1 cellular context compared by ENCODE assay signal in the genomic region with DNA sequence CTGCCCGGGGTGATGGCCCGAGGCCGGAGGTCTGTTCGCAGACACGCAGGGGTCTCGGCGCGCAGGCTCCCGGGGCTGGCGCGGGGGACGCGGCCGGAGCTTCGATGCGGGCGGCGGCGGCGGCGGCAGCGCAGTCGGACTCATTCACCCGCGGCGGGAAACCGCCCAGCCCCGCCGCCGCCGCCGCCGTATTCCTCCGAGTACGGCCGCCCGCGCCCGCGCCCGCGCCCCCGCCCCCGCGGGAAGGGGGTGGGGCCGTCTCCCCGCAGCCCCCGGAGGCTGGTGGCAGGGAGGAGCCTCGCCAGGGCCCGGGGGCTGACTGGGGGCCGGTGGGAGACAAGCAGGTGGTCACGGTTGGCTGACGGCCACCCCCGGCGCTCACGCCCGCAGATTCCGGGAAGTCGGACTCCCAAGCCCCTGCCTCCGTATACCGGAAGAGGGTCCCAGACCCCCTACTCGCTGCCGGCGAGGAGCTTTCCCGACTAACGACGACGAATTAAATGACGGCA.
TF ChIP-seq lines count a peak whose summit lies in the region.

A gene with protein sequence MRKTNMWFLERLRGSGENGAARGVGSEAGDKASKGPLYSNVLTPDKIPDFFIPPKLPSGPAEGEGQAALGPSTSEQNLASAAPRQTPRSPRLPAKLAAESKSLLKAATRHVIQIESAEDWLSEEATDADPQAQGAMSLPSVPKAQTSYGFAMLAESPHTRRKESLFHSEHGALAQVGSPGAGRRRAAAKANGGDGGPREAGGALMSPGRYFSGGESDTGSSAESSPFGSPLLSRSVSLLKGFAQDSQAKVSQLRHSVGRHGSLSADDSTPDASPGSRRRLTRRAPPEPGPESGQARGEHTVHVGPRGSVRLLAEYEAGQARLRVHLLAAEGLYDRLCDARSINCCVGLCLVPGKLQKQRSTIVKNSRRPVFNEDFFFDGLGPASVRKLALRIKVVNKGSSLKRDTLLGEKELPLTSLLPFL (minus strand): TSS at position 142 of the 509 bp plus-strand sequence. CDS start 786 bp downstream, outside the sequence.

TF ChIP-seq in GM23338, 12 proteins besides CTCF, POLR2A, EP300 and RAD21 (continued from another document):
- TF ChIP-seq, protein P1, sequence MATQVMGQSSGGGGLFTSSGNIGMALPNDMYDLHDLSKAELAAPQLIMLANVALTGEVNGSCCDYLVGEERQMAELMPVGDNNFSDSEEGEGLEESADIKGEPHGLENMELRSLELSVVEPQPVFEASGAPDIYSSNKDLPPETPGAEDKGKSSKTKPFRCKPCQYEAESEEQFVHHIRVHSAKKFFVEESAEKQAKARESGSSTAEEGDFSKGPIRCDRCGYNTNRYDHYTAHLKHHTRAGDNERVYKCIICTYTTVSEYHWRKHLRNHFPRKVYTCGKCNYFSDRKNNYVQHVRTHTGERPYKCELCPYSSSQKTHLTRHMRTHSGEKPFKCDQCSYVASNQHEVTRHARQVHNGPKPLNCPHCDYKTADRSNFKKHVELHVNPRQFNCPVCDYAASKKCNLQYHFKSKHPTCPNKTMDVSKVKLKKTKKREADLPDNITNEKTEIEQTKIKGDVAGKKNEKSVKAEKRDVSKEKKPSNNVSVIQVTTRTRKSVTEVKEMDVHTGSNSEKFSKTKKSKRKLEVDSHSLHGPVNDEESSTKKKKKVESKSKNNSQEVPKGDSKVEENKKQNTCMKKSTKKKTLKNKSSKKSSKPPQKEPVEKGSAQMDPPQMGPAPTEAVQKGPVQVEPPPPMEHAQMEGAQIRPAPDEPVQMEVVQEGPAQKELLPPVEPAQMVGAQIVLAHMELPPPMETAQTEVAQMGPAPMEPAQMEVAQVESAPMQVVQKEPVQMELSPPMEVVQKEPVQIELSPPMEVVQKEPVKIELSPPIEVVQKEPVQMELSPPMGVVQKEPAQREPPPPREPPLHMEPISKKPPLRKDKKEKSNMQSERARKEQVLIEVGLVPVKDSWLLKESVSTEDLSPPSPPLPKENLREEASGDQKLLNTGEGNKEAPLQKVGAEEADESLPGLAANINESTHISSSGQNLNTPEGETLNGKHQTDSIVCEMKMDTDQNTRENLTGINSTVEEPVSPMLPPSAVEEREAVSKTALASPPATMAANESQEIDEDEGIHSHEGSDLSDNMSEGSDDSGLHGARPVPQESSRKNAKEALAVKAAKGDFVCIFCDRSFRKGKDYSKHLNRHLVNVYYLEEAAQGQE (IDR thresholded peaks at IDR 0.05; ENCODE audit: unreplicated experiment) = no peak
- TF ChIP-seq, protein P2, sequence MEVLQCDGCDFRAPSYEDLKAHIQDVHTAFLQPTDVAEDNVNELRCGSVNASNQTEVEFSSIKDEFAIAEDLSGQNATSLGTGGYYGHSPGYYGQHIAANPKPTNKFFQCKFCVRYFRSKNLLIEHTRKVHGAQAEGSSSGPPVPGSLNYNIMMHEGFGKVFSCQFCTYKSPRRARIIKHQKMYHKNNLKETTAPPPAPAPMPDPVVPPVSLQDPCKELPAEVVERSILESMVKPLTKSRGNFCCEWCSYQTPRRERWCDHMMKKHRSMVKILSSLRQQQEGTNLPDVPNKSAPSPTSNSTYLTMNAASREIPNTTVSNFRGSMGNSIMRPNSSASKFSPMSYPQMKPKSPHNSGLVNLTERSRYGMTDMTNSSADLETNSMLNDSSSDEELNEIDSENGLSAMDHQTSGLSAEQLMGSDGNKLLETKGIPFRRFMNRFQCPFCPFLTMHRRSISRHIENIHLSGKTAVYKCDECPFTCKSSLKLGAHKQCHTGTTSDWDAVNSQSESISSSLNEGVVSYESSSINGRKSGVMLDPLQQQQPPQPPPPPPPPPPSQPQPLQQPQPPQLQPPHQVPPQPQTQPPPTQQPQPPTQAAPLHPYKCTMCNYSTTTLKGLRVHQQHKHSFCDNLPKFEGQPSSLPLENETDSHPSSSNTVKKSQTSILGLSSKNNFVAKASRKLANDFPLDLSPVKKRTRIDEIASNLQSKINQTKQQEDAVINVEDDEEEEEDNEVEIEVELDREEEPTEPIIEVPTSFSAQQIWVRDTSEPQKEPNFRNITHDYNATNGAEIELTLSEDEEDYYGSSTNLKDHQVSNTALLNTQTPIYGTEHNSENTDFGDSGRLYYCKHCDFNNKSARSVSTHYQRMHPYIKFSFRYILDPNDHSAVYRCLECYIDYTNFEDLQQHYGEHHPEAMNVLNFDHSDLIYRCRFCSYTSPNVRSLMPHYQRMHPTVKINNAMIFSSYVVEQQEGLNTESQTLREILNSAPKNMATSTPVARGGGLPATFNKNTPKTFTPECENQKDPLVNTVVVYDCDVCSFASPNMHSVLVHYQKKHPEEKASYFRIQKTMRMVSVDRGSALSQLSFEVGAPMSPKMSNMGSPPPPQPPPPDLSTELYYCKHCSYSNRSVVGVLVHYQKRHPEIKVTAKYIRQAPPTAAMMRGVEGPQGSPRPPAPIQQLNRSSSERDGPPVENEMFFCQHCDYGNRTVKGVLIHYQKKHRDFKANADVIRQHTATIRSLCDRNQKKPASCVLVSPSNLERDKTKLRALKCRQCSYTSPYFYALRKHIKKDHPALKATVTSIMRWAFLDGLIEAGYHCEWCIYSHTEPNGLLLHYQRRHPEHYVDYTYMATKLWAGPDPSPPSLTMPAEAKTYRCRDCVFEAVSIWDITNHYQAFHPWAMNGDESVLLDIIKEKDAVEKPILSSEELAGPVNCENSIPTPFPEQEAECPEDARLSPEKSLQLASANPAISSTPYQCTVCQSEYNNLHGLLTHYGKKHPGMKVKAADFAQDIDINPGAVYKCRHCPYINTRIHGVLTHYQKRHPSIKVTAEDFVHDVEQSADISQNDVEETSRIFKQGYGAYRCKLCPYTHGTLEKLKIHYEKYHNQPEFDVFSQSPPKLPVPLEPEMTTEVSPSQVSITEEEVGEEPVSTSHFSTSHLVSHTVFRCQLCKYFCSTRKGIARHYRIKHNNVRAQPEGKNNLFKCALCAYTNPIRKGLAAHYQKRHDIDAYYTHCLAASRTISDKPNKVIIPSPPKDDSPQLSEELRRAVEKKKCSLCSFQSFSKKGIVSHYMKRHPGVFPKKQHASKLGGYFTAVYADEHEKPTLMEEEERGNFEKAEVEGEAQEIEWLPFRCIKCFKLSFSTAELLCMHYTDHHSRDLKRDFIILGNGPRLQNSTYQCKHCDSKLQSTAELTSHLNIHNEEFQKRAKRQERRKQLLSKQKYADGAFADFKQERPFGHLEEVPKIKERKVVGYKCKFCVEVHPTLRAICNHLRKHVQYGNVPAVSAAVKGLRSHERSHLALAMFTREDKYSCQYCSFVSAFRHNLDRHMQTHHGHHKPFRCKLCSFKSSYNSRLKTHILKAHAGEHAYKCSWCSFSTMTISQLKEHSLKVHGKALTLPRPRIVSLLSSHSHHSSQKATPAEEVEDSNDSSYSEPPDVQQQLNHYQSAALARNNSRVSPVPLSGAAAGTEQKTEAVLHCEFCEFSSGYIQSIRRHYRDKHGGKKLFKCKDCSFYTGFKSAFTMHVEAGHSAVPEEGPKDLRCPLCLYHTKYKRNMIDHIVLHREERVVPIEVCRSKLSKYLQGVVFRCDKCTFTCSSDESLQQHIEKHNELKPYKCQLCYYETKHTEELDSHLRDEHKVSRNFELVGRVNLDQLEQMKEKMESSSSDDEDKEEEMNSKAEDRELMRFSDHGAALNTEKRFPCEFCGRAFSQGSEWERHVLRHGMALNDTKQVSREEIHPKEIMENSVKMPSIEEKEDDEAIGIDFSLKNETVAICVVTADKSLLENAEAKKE (CRISPR knock-in tag; IDR thresholded peaks at IDR 0.05) = no peak
TF ChIP-seq in GM23338: peak in this region for 0.
